Comparison of ENCODE assay signal across 8 cellular contexts in genomic region chr15:98177950-98178848, GRCh38.
DNase-seq lines count a peak whose midpoint lies in the region; ATAC-seq and TF ChIP-seq lines count a peak whose summit lies in the region.

No MANE protein-coding gene starts in this region.

- no peaks in the 10 kb centered on the region for H3K4me1 ChIP-seq in GM23248 (ENCODE audit: insufficient read depth)
- H3K4me1 ChIP-seq in endodermal cell (ENCODE audit: control insufficient read depth, insufficient read depth, low read length): no peaks in the 10 kb centered on the region

- H3K4me3 Mint-ChIP-seq in T-helper 2 cell treated with Interferon-gamma antibody and Interleukin-4, amounts not matched to agents 5 μg/mL and 100 μg/mL, for 36 hours: no peak overlapping the region
- H3K4me3 Mint-ChIP-seq in endodermal cell: no peak overlapping the region

- H3K27ac ChIP-seq in GM23248: no peak overlapping the region
- no peak overlapping the region for H3K27ac ChIP-seq in endodermal cell (ENCODE audit: low read depth, low read length)

- no peaks in the 10 kb centered on the region for H3K36me3 Mint-ChIP-seq in T-helper 2 cell treated with Interferon-gamma antibody and Interleukin-4, amounts not matched to agents 5 μg/mL and 100 μg/mL, for 36 hours (ENCODE audit: low read depth)
- H3K36me3 Mint-ChIP-seq in endodermal cell (ENCODE audit: low read depth): no peaks in the 10 kb centered on the region

- DNase-seq in ELF-1 (ENCODE audit: low read depth, low spot score) (peak; percentile 75), GM23248 (peak; percentile 82), NB4 (ENCODE audit: low read depth) (peak; percentile 83), endodermal cell (peak; percentile 85), medulla oblongata (ENCODE audit: extremely low spot score) (peak; percentile 82), ureter (ENCODE audit: low spot score) (peak; percentile 63)
- peak; percentile 41 for DNase-seq in T-helper 2 cell treated with Interferon-gamma antibody and Interleukin-4, amounts not matched to agents 5 μg/mL and 100 μg/mL, for 36 hours (ENCODE audit: low spot score)

- peaks cover 10% of the 10 kb centered on the region for H3K4me1 Mint-ChIP-seq in T-helper 2 cell treated with Interferon-gamma antibody and Interleukin-4, amounts not matched to agents 5 μg/mL and 100 μg/mL, for 36 hours (ENCODE audit: low read depth)
- peaks cover 9% of the 10 kb centered on the region for H3K4me1 Mint-ChIP-seq in endodermal cell

- no peak for ATAC-seq in GM21526 (IDR thresholded peaks at IDR 0.05; ENCODE audit: low FRiP score, unreplicated experiment)

- TF ChIP-seq CTCF in NB4 (IDR thresholded peaks at IDR 0.05; ENCODE audit: low read depth, low read length): peak; percentile 83
- peak; percentile 90 for TF ChIP-seq CTCF in endodermal cell (conservative IDR thresholded peaks at IDR 0.05)

- 8 to 9% methylated on average over 13 of the region's 13 CpGs for WGBS in GM23248 (ENCODE audit: low coverage in 1 of 2, low lambda C conversion rate in 2 of 2, missing lambda C conversion rate in 2 of 2), 2 experiments
- WGBS in endodermal cell (ENCODE audit: insufficient coverage in 1 of 2, insufficient read length in 1 of 2), 2 experiments: 28 to 31% methylated on average over 2 to 13 of the region's 13 CpGs

- H3K9ac ChIP-seq in GM23248 (no peak overlapping the region), endodermal cell (ENCODE audit: extremely low read depth, low read length, poor library complexity, severe bottlenecking) (no peak overlapping the region)

- H3K27me3 Mint-ChIP-seq in T-helper 2 cell treated with Interferon-gamma antibody and Interleukin-4, amounts not matched to agents 5 μg/mL and 100 μg/mL, for 36 hours (ENCODE audit: low read depth): peaks cover 44% of the 10 kb centered on the region
- peaks cover 14% of the 10 kb centered on the region for H3K27me3 Mint-ChIP-seq in endodermal cell (ENCODE audit: insufficient read depth)

- H3K79me2 ChIP-seq in GM23248 (ENCODE audit: insufficient read depth): no peaks in the 10 kb centered on the region

- no peak overlapping the region for H3K4me3 ChIP-seq in GM23248
- no peak overlapping the region for H3K4me3 ChIP-seq in NB4 (ENCODE audit: low read depth, low read length)
- no peak overlapping the region for H3K4me3 ChIP-seq in endodermal cell (ENCODE audit: low read length)

- TF ChIP-seq POLR2A in NB4 (IDR thresholded peaks at IDR 0.05; ENCODE audit: extremely low read depth, insufficient read length): no peak

- H3K9me3 ChIP-seq in GM23248 (ENCODE audit: low read depth) (no peaks in the 10 kb centered on the region), endodermal cell (ENCODE audit: control insufficient read depth, low read length) (no peaks in the 10 kb centered on the region)

- H3F3A ChIP-seq in GM23248 (ENCODE audit: insufficient read depth): no peaks in the 10 kb centered on the region

- H3K27me3 ChIP-seq in GM23248 (replicated peaks; ENCODE audit: insufficient read depth) (peaks cover 17% of the 10 kb centered on the region; the same call in 1 of the 2 replicates), endodermal cell (ENCODE audit: control insufficient read depth, insufficient read depth, low read length, poor library complexity, severe bottlenecking) (no peaks in the 10 kb centered on the region)

- peak overlapping the region; percentile 6; the same call in 1 of the 2 replicates for H2AFZ ChIP-seq in GM23248

- H3K4me2 ChIP-seq in GM23248 (ENCODE audit: unreplicated experiment): no peak overlapping the region

- H3K9me3 Mint-ChIP-seq in T-helper 2 cell treated with Interferon-gamma antibody and Interleukin-4, amounts not matched to agents 5 μg/mL and 100 μg/mL, for 36 hours: no peaks in the 10 kb centered on the region
- H3K9me3 Mint-ChIP-seq in endodermal cell: no peaks in the 10 kb centered on the region

- H3K9me2 ChIP-seq in GM23248 (ENCODE audit: insufficient read depth): no peaks in the 10 kb centered on the region

- no peaks in the 10 kb centered on the region for H3K36me3 ChIP-seq in GM23248 (ENCODE audit: low read depth)
- H3K36me3 ChIP-seq in endodermal cell (ENCODE audit: control insufficient read depth, insufficient read depth, low read length): no peaks in the 10 kb centered on the region

- H3K27ac Mint-ChIP-seq in T-helper 2 cell treated with Interferon-gamma antibody and Interleukin-4, amounts not matched to agents 5 μg/mL and 100 μg/mL, for 36 hours: no peak overlapping the region
- H3K27ac Mint-ChIP-seq in endodermal cell: no peak overlapping the region

- in situ Hi-C loops in GM23248 (cut with MboI): loop anchor here (5.0 kb wide), 1 partner anchor 271 kb away; no protein-coding TSS in a partner anchor

- H4K20me1 ChIP-seq in GM23248 (ENCODE audit: insufficient read depth): no peaks in the 10 kb centered on the region
